In the genomic region with DNA sequence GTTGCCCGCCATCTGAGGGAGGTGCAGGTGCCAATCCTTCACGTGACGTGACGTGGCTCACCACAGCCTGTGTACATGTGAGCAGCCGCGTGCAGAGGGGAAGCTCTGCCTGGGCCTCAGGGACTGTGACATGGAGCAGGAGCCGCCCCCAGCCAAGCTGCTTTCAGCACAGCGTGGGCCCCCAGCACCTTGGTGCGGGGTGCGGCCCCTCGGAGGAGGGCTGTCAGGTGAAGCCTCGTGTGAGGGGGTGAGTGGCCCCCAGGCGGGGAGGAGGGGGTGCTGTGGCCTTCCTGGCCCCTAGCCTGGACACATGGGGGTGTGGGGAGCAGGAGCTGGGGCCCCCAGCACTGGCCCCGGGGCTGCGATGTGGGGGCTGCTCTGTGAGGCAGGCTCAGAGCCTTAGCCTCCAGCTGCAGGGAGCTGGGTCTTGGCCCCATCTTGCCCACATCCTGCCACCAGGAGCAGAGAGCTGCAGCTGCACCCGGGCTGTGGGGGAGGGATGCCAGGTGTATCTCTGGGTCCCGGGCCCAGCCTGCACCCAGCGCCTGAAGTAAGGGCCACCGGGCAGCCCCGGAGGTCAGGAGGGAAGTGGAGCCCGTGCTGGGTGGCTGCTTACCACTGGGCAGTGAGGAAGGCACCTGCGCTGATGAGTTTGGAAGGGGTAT, we compare ENCODE assay signal across 8 cellular contexts. TPM values are rescaled to one million over a fixed set of nuclear protein-coding genes. Genes with fewer than 3 reads are reported as not detected.
DNase-seq lines count a peak whose midpoint lies in the region; ATAC-seq and TF ChIP-seq lines count a peak whose summit lies in the region.

A gene (plus strand): TSS at position 100 of the 665 bp plus-strand sequence. CDS start 5,806 bp downstream, outside the sequence.

- no peaks in the 10 kb centered on the region for H3K27me3 ChIP-seq in CD8-positive, alpha-beta memory T cell (ENCODE audit: insufficient read depth, low read length, poor library complexity, severe bottlenecking)
- peaks cover 28% of the 10 kb centered on the region for H3K27me3 ChIP-seq in osteoblast (ENCODE audit: insufficient read depth, low read length)

- peak within 1 kb of the TSS; percentile 87 to 100 (median 92) for H3K27ac Mint-ChIP-seq in CD8-positive, alpha-beta memory T cell

- BruUV-seq in OCI-LY7 (replicated peaks; lab: Mats Ljungman, UMichigan): no TSS peak

- peak within 1 kb of the TSS; percentile 97 for H3K4me2 ChIP-seq in OCI-LY7 (ENCODE audit: low read length)
- H3K4me2 ChIP-seq in osteoblast (ENCODE audit: insufficient read depth, low read length): no peak within 1 kb of the TSS

- H4K20me1 ChIP-seq in OCI-LY7 (ENCODE audit: insufficient read depth, low read length) (no peaks in the 10 kb centered on the region), osteoblast (ENCODE audit: insufficient read depth, low read length) (peaks cover 3% of the 10 kb centered on the region)

- peaks cover 69% of the 10 kb centered on the region for H3K4me1 ChIP-seq in CD8-positive, alpha-beta memory T cell (ENCODE audit: insufficient read depth, low read length)
- H3K4me1 ChIP-seq in OCI-LY7 (ENCODE audit: insufficient read depth, low read length, poor library complexity, severe bottlenecking) (peaks cover 81% of the 10 kb centered on the region), osteoblast (ENCODE audit: insufficient read depth, low read length) (peaks cover 5% of the 10 kb centered on the region)

- H3K27me3 Mint-ChIP-seq in CD8-positive, alpha-beta memory T cell: no peaks in the 10 kb centered on the region

- no peaks in the 10 kb centered on the region for H3K9me3 ChIP-seq in CD8-positive, alpha-beta memory T cell (ENCODE audit: low read length)
- no peaks in the 10 kb centered on the region for H3K9me3 ChIP-seq in OCI-LY7 (ENCODE audit: low read length)
- no peaks in the 10 kb centered on the region for H3K9me3 ChIP-seq in osteoblast (ENCODE audit: low read depth, low read length)

- H3K9me2 ChIP-seq in OCI-LY7 (ENCODE audit: insufficient read depth, low read length): no peaks in the 10 kb centered on the region

- H3K27ac ChIP-seq in CD8-positive, alpha-beta memory T cell (ENCODE audit: low read depth, low read length): peak within 1 kb of the TSS; percentile 91
- H3K27ac ChIP-seq in OCI-LY7 (ENCODE audit: low read depth, low read length, poor library complexity, severe bottlenecking): peak within 1 kb of the TSS; percentile 99
- H3K27ac ChIP-seq in osteoblast (ENCODE audit: low read depth, low read length): no peak within 1 kb of the TSS

- no peaks in the 10 kb centered on the region for H3K36me3 ChIP-seq in CD8-positive, alpha-beta memory T cell (ENCODE audit: insufficient read depth, low read length)
- H3K36me3 ChIP-seq in OCI-LY7 (ENCODE audit: insufficient read depth, low read length) (no peaks in the 10 kb centered on the region; the same call in 1 of the 2 replicates), osteoblast (ENCODE audit: insufficient read depth, low read length) (no peaks in the 10 kb centered on the region)

- peak; percentile 76 to 95 (median 85) for DNase-seq in CD8-positive, alpha-beta memory T cell
- DNase-seq in OCI-LY7 (ENCODE audit: low spot score): peak; percentile 97
- DNase-seq in activated naive CD4-positive, alpha-beta T cell treated with Interleukin-2 at 50 U/mL for 16 hours: peak; percentile 84
- peak; percentile 80 for DNase-seq in osteoblast (ENCODE audit: insufficient read length, low spot score, missing footprints)
- no peak for DNase-seq in T1000 (lab: John Stamatoyannopoulos, UW)
- no peak for DNase-seq in dedifferentiated amniotic fluid mesenchymal stem cell (ENCODE audit: extremely low spot score)
- no peak for DNase-seq in NCI-H1694 treated with DMSO at 0.1 percent for 48 hours (lab: John Stamatoyannopoulos, UW)

- intact Hi-C loops in OCI-LY7 (cut with micrococcal nuclease; ENCODE audit: unreplicated experiment): loop anchor here (1.0 to 5.0 kb wide), 2 partner anchors 11 to 625 kb away; no protein-coding TSS in a partner anchor

- H3K4me3 ChIP-seq in CD8-positive, alpha-beta memory T cell (ENCODE audit: low read length): peak within 1 kb of the TSS; percentile 95
- peak within 1 kb of the TSS; percentile 71 for H3K4me3 ChIP-seq in OCI-LY7 (ENCODE audit: low read depth, low read length, poor library complexity, severe bottlenecking)
- no peak within 1 kb of the TSS for H3K4me3 ChIP-seq in osteoblast (ENCODE audit: insufficient read depth, low read length)

- H2AFZ ChIP-seq in OCI-LY7 (ENCODE audit: low read length) (0 out of 2 replicates have a peak within 1 kb of the TSS, but pooled peaks have one; percentile 2), osteoblast (ENCODE audit: low read length) (no peak within 1 kb of the TSS)

- peak within 1 kb of the TSS; percentile 86 to 99 (median 90) for H3K4me3 Mint-ChIP-seq in CD8-positive, alpha-beta memory T cell

- TF ChIP-seq CTCF in OCI-LY7 (conservative IDR thresholded peaks at IDR 0.05; ENCODE audit: low read length) (no peak), osteoblast (IDR thresholded peaks at IDR 0.05; ENCODE audit: extremely low read depth, low read depth, low read length) (no peak)

- H3K36me3 Mint-ChIP-seq in CD8-positive, alpha-beta memory T cell: peaks cover 0 to 20% (median 0%) of the 10 kb centered on the region in 3 donors

- POLR2A ChIA-PET in CD8-positive, alpha-beta memory T cell (lab: Charles Lee): interaction anchor here (0.9 to 1.3 kb wide), 3 partner anchors 9 to 1290 kb away, joined by 3 to 4 read pairs (median 4); no protein-coding TSS in a partner anchor
- POLR2A ChIA-PET in OCI-LY7 (lab: Charles Lee): interaction anchor here (0.7 to 3.5 kb wide), 5 partner anchors 8 to 85 kb away, joined by 3 to 12 read pairs (median 3); no protein-coding TSS in a partner anchor

- H3K79me2 ChIP-seq in OCI-LY7 (ENCODE audit: insufficient read depth, low read depth, low read length): peaks cover 54% of the 10 kb centered on the region
- no peaks in the 10 kb centered on the region for H3K79me2 ChIP-seq in osteoblast (ENCODE audit: insufficient read depth, low read length)

- ATAC-seq in GM21529 (IDR thresholded peaks at IDR 0.05; ENCODE audit: unreplicated experiment): peak; percentile 54

- peaks cover 53 to 81% (median 62%) of the 10 kb centered on the region in 3 donors for H3K4me1 Mint-ChIP-seq in CD8-positive, alpha-beta memory T cell

- CTCF ChIA-PET in CD8-positive, alpha-beta memory T cell (lab: Charles Lee): interaction anchor here (1.0 to 7.6 kb wide), 5 partner anchors 8 to 95 kb away, joined by 5 to 67 read pairs (median 5); no protein-coding TSS in a partner anchor
- CTCF ChIA-PET in OCI-LY7 (lab: Charles Lee; ENCODE audit: unreplicated experiment): interaction anchor here (0.6 to 0.8 kb wide), 2 partner anchors 8 to 11 kb away, joined by 3 read pairs; no protein-coding TSS in a partner anchor

- no peaks in the 10 kb centered on the region for H3K9me3 Mint-ChIP-seq in CD8-positive, alpha-beta memory T cell

RNA-seq across cellular contexts. Expression of the gene that starts here (rescaled TPM):
- total RNA-seq in CD8-positive, alpha-beta memory T cell: 10 to 100 TPM; 23.2 to 26.7 TPM
- 89.6 TPM for polyA plus RNA-seq in CD8-positive, alpha-beta memory T cell
- total RNA-seq in OCI-LY7 (2014; rRNA removed; shearing (Covaris generic)): 31.2 and 35.7 TPM in 2 replicates
- total RNA-seq in OCI-LY7 (2022): 29.5 and 35.0 TPM in 2 replicates
- total RNA-seq in osteoblast: 0.72 and 1.2 TPM in 2 replicates

Comparison
In these comparisons a context has a peak if more than half of its experiments do, and no peak if none do; other contexts are left out.
1. RNA of the gene that starts here (total RNA-seq): 29.5 to 35.7 TPM in OCI-LY7 and 23.2 to 26.7 TPM in CD8-positive, alpha-beta memory T cell; 0.72 to 1.2 TPM in osteoblast; every median in the first group is over 10 times any median in the second.
2. DNase-seq: peak in CD8-positive, alpha-beta memory T cell (5 of 5), OCI-LY7 (single experiment), activated naive CD4-positive, alpha-beta T cell treated with Interleukin-2 at 50 U/mL for 16 hours (single experiment) and osteoblast (single experiment); none in T1000 (single experiment), dedifferentiated amniotic fluid mesenchymal stem cell (single experiment) and NCI-H1694 treated with DMSO at 0.1 percent for 48 hours (single experiment).